24 cellular contexts compared by ENCODE assay signal in the genomic region with DNA sequence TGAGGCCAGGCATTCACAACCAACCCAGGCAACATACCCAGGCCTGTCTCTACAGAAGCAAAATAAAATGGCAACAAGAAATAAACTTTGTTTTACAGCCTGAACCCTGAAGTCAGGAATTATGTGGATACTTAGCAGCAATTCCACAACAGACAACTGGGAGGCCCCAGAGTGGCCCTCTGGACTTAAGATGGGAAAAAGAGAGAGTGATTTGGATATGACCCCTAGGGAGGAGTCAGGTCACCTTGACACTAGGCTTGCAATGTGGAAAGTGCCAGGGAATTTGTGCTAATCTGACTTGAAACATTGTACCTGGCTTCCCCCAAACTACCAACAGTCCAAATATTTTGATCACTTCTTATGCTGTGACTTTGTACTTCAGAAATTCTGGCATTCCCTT.
DNase-seq lines count a peak whose midpoint lies in the region; ATAC-seq and TF ChIP-seq lines count a peak whose summit lies in the region.
"Had no signal": no experiment of that assay in that cellular context is flagged by ENCODE, and none has a peak within 500 bp of the region (broad histone marks: within the 10 kb centered on the region; RNA-seq: fewer than 3 reads in every experiment).

No MANE protein-coding gene starts in this region.

- H3K9me3 Mint-ChIP-seq in progenitor cell of endocrine pancreas (ENCODE audit: low read depth): peaks cover 8% of the 10 kb centered on the region
- H3K9me3 Mint-ChIP-seq: activated naive CD4-positive, alpha-beta T cell treated with anti-CD3 and anti-CD28 coated beads for 36 hours had no signal

- intact Hi-C loops in stomach (cut with DNase I; ENCODE audit: low total_unique reads): no loop called here

- H3K27ac Mint-ChIP-seq in progenitor cell of endocrine pancreas: peak overlapping the region; percentile 97
- H3K27ac Mint-ChIP-seq: activated CD4-positive, alpha-beta T cell treated with anti-CD3 and anti-CD28 coated beads, Interleukin-2, amount 10 ng/mL, durations not matched to agents 24 days and 14 days; activated naive CD4-positive, alpha-beta T cell treated with anti-CD3 and anti-CD28 coated beads for 36 hours; effector memory CD8-positive, alpha-beta T cell; stimulated activated memory B cell treated with anti-CD40 and anti-IgM and Interleukin-4, amounts not matched to agents 10 μg/mL and 1 μg/mL and 100 μg/mL, for 72 hours; T-helper 2 cell treated with Interferon-gamma antibody and Interleukin-4, amounts not matched to agents 5 μg/mL and 100 μg/mL, for 36 hours had no signal

- no peaks in the 10 kb centered on the region for H3K9me2 ChIP-seq in OCI-LY1 (ENCODE audit: low read depth, low read length)

- H3K4me3 ChIP-seq in OCI-LY1 (ENCODE audit: low read depth, low read length, poor library complexity, severe bottlenecking) (peak overlapping the region; percentile 53), iPS-18a (ENCODE audit: low read length) (peak overlapping the region; percentile 4), stomach (no peak overlapping the region)
- H3K4me3 ChIP-seq: BLaER1 treated with 17β-estradiol and CSF1 and Interleukin-3, amounts not matched to agents 10 nM and 100 nM; uterus had no signal

- ATAC-seq in GM18870 (IDR thresholded peaks at IDR 0.05; ENCODE audit: unreplicated experiment): no peak
- ATAC-seq: effector memory CD8-positive, alpha-beta T cell; Right ventricle myocardium inferior; stimulated activated memory B cell treated with anti-CD40 and anti-IgM and Interleukin-4, amounts not matched to agents 10 μg/mL and 1 μg/mL and 100 μg/mL, for 72 hours had no signal

- no peaks in the 10 kb centered on the region for H3K36me3 ChIP-seq in OCI-LY1 (ENCODE audit: insufficient read depth, low read length)
- no peaks in the 10 kb centered on the region for H3K36me3 ChIP-seq in iPS-18a (ENCODE audit: control insufficient read depth, low read depth, low read length)
- H3K36me3 ChIP-seq in stomach: no peaks in the 10 kb centered on the region
- H3K36me3 ChIP-seq: BLaER1 treated with 17β-estradiol and CSF1 and Interleukin-3, amounts not matched to agents 10 nM and 100 nM; colonic mucosa; uterus had no signal

- H4K20me1 ChIP-seq in OCI-LY1 (ENCODE audit: insufficient read depth, low read length): no peaks in the 10 kb centered on the region
- H4K20me1 ChIP-seq: BLaER1 treated with 17β-estradiol and CSF1 and Interleukin-3, amounts not matched to agents 10 nM and 100 nM had no signal

- TF ChIP-seq CTCF in OCI-LY1 (IDR thresholded peaks at IDR 0.05; ENCODE audit: low read length) (no peak), progenitor cell of endocrine pancreas (IDR thresholded peaks at IDR 0.05; ENCODE audit: unreplicated experiment) (no peak), stomach (IDR thresholded peaks at IDR 0.05) (no peak)

- DNase-seq in NCI-H510A treated with DMSO at 0.1 percent for 48 hours (lab: John Stamatoyannopoulos, UW) (peak; percentile 44), NCI-H510A (lab: John Stamatoyannopoulos, UW) (no peak), progenitor cell of endocrine pancreas (ENCODE audit: low spot score, unreplicated experiment) (no peak), stomach (no peak), AML-193 (lab: John Stamatoyannopoulos, UW) (no peak)
- DNase-seq: activated CD4-positive, alpha-beta T cell treated with anti-CD3 and anti-CD28 coated beads, Interleukin-2, amount 10 ng/mL, durations not matched to agents 24 days and 14 days; activated naive CD4-positive, alpha-beta T cell treated with anti-CD3 and anti-CD28 coated beads for 36 hours; activated T-cell treated with anti-CD3 and anti-CD28 coated beads, Interleukin-2, amount 50 U/mL, for 48 hours; colonic mucosa; effector memory CD8-positive, alpha-beta T cell; Kasumi-1; kidney; NCI-H1694; OCI-M1; small intestine; stimulated activated CD4-positive, alpha-beta T cell treated with anti-CD3 and anti-CD28 coated beads, Interleukin-2, amount 100 ng/mL, for 24 hours; uterus had no signal

- no peaks in the 10 kb centered on the region for H3K79me2 ChIP-seq in OCI-LY1 (ENCODE audit: insufficient read depth, low read length)

- H3K36me3 Mint-ChIP-seq in progenitor cell of endocrine pancreas (ENCODE audit: insufficient read depth): peaks cover 7% of the 10 kb centered on the region
- H3K36me3 Mint-ChIP-seq: stimulated activated memory B cell treated with anti-CD40 and anti-IgM and Interleukin-4, amounts not matched to agents 10 μg/mL and 1 μg/mL and 100 μg/mL, for 72 hours had no signal

- no peaks in the 10 kb centered on the region for H3K27me3 ChIP-seq in OCI-LY1 (ENCODE audit: insufficient read depth, low read length)
- no peaks in the 10 kb centered on the region for H3K27me3 ChIP-seq in iPS-18a (ENCODE audit: control insufficient read depth, insufficient read depth, low read length)
- H3K27me3 ChIP-seq in stomach: no peaks in the 10 kb centered on the region
- H3K27me3 ChIP-seq: BLaER1 treated with 17β-estradiol and CSF1 and Interleukin-3, amounts not matched to agents 10 nM and 100 nM; colonic mucosa; uterus had no signal

- peak overlapping the region; percentile 57 for H3K4me2 ChIP-seq in OCI-LY1 (ENCODE audit: low read length)
- H3K4me2 ChIP-seq: BLaER1 treated with 17β-estradiol and CSF1 and Interleukin-3, amounts not matched to agents 10 nM and 100 nM had no signal

- no peaks in the 10 kb centered on the region for H3F3A ChIP-seq in OCI-LY1 (ENCODE audit: insufficient read depth, low read length)

- no peak overlapping the region for H2AFZ ChIP-seq in OCI-LY1 (ENCODE audit: low read length)

- TF ChIP-seq EP300 in stomach (IDR thresholded peaks at IDR 0.05): no peak

- H3K4me3 Mint-ChIP-seq in progenitor cell of endocrine pancreas (ENCODE audit: low read depth): peak overlapping the region; percentile 81
- H3K4me3 Mint-ChIP-seq: activated CD4-positive, alpha-beta T cell treated with anti-CD3 and anti-CD28 coated beads, Interleukin-2, amount 10 ng/mL, durations not matched to agents 24 days and 14 days; activated naive CD4-positive, alpha-beta T cell treated with anti-CD3 and anti-CD28 coated beads for 36 hours; effector memory CD8-positive, alpha-beta T cell; stimulated activated memory B cell treated with anti-CD40 and anti-IgM and Interleukin-4, amounts not matched to agents 10 μg/mL and 1 μg/mL and 100 μg/mL, for 72 hours; T-helper 2 cell treated with Interferon-gamma antibody and Interleukin-4, amounts not matched to agents 5 μg/mL and 100 μg/mL, for 36 hours had no signal

- H3K9me3 ChIP-seq in OCI-LY1 (ENCODE audit: low read length): no peaks in the 10 kb centered on the region
- no peaks in the 10 kb centered on the region for H3K9me3 ChIP-seq in iPS-18a (ENCODE audit: control insufficient read depth, low read depth, low read length)
- no peaks in the 10 kb centered on the region for H3K9me3 ChIP-seq in stomach
- H3K9me3 ChIP-seq: colonic mucosa, uterus had no signal

- H3K27ac ChIP-seq in OCI-LY1 (ENCODE audit: low read depth, low read length, poor library complexity, severe bottlenecking) (peak overlapping the region; percentile 23), iPS-18a (ENCODE audit: low read length) (no peak overlapping the region), stomach (no peak overlapping the region)
- H3K27ac ChIP-seq: BLaER1 treated with 17β-estradiol and CSF1 and Interleukin-3, amounts not matched to agents 10 nM and 100 nM; colonic mucosa had no signal

- no peaks in the 10 kb centered on the region for H3K4me1 Mint-ChIP-seq in progenitor cell of endocrine pancreas (ENCODE audit: low read depth)
- H3K4me1 Mint-ChIP-seq: activated CD4-positive, alpha-beta T cell treated with anti-CD3 and anti-CD28 coated beads, Interleukin-2, amount 10 ng/mL, durations not matched to agents 24 days and 14 days; stimulated activated memory B cell treated with anti-CD40 and anti-IgM and Interleukin-4, amounts not matched to agents 10 μg/mL and 1 μg/mL and 100 μg/mL, for 72 hours had no signal

- H3K4me1 ChIP-seq in OCI-LY1 (ENCODE audit: insufficient read depth, low read length, severe bottlenecking) (peaks cover 7% of the 10 kb centered on the region), iPS-18a (ENCODE audit: control insufficient read depth, low read depth, low read length) (no peaks in the 10 kb centered on the region), stomach (no peaks in the 10 kb centered on the region)
- H3K4me1 ChIP-seq: BLaER1 treated with 17β-estradiol and CSF1 and Interleukin-3, amounts not matched to agents 10 nM and 100 nM; colonic mucosa; uterus had no signal

- H3K27me3 Mint-ChIP-seq in progenitor cell of endocrine pancreas: no peaks in the 10 kb centered on the region
- H3K27me3 Mint-ChIP-seq: activated CD4-positive, alpha-beta T cell treated with anti-CD3 and anti-CD28 coated beads, Interleukin-2, amount 10 ng/mL, durations not matched to agents 24 days and 14 days; effector memory CD8-positive, alpha-beta T cell; stimulated activated memory B cell treated with anti-CD40 and anti-IgM and Interleukin-4, amounts not matched to agents 10 μg/mL and 1 μg/mL and 100 μg/mL, for 72 hours had no signal

- H3K9ac ChIP-seq in OCI-LY1 (ENCODE audit: low read length) (peak overlapping the region; percentile 20; the same call in 1 of the 2 replicates), iPS-18a (ENCODE audit: low read length) (no peak overlapping the region)
- H3K9ac ChIP-seq: BLaER1 treated with 17β-estradiol and CSF1 and Interleukin-3, amounts not matched to agents 10 nM and 100 nM had no signal

- TF ChIP-seq POLR2A in stomach (IDR thresholded peaks at IDR 0.05): no peak

Comparison
In these comparisons a context has a peak if more than half of its experiments do, and no peak if none do; other contexts are left out.
1. H3K4me3 ChIP-seq: peak in OCI-LY1 (single experiment) and iPS-18a (single experiment); none in stomach (0 of 4).